In the genomic region with DNA sequence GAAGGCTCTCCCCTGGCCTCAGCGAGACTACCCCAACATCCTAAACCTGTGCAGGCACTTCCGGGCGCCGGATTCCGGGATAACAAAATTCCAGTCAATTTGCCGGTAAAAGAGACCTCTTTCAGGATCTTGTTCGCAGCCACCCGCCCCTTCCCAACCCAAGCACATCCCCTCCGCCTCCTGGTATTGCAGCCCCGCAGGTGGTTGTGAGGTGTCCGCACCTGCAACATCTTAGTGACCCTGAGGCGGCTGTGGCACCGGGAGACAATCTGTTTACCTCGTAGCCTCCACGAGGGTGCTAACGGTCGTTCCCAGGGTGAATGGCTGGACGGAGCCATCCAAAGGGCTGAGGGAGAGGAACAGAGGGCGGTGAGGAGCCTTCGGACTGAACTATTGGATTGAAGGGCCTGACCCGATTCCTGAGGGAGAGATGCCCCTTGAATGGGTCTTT, we compare ENCODE assay signal across 8 cellular contexts. TPM values are rescaled to one million over a fixed set of nuclear protein-coding genes. Genes with fewer than 3 reads are reported as not detected.
DNase-seq lines count a peak whose midpoint lies in the region; ATAC-seq and TF ChIP-seq lines count a peak whose summit lies in the region.

No MANE protein-coding gene starts in this region.

- ATAC-seq in CD8-positive, alpha-beta T cell = no peak

- peaks cover 6% of the 10 kb centered on the region for H3K4me1 ChIP-seq in CD8-positive, alpha-beta T cell (ENCODE audit: insufficient read depth, low read length)
- peaks cover 6% of the 10 kb centered on the region for H3K4me1 ChIP-seq in ectodermal cell (ENCODE audit: control insufficient read depth, insufficient read depth, low read length)

- TF ChIP-seq CTCF in CD8-positive, alpha-beta T cell (IDR thresholded peaks at IDR 0.05) = no peak
- no peak for TF ChIP-seq CTCF in neural crest cell (conservative IDR thresholded peaks at IDR 0.05)

- no peak overlapping the region for H3K27ac Mint-ChIP-seq in CD8-positive, alpha-beta T cell
- no peak overlapping the region for H3K27ac Mint-ChIP-seq in neural crest cell (ENCODE audit: unreplicated experiment)

- CTCF ChIA-PET in CD8-positive, alpha-beta T cell (lab: Charles Lee) = no interaction called here

- no peaks in the 10 kb centered on the region for H3K36me3 ChIP-seq in CD8-positive, alpha-beta T cell (ENCODE audit: insufficient read depth, low read length)
- no peaks in the 10 kb centered on the region for H3K36me3 ChIP-seq in ectodermal cell (ENCODE audit: control insufficient read depth, insufficient read depth, low read length)

- peak overlapping the region; percentile 58 for H3K4me3 Mint-ChIP-seq in CD8-positive, alpha-beta T cell
- peak overlapping the region; percentile 70 for H3K4me3 Mint-ChIP-seq in neural crest cell

- POLR2A ChIA-PET in CD8-positive, alpha-beta T cell (lab: Charles Lee) = no interaction called here

- peaks cover 43% of the 10 kb centered on the region for H3K27me3 Mint-ChIP-seq in CD8-positive, alpha-beta T cell (ENCODE audit: low read depth)
- peaks cover 59% of the 10 kb centered on the region for H3K27me3 Mint-ChIP-seq in neural crest cell (ENCODE audit: low read depth)

- no peak overlapping the region for H3K4me3 ChIP-seq in CD8-positive, alpha-beta T cell (ENCODE audit: low read depth, low read length)
- peak overlapping the region; percentile 42 for H3K4me3 ChIP-seq in ectodermal cell (ENCODE audit: insufficient read depth, low read depth, low read length)

- H3K9me3 Mint-ChIP-seq in CD8-positive, alpha-beta T cell = no peaks in the 10 kb centered on the region
- no peaks in the 10 kb centered on the region for H3K9me3 Mint-ChIP-seq in neural crest cell

- intact Hi-C loops in CD8-positive, alpha-beta T cell (cut with DNase I, micrococcal nuclease) = no loop called here

- 5 to 6% methylated on average over 21 of the region's 21 CpGs for WGBS in ectodermal cell, 2 experiments

- H3K27me3 ChIP-seq in CD8-positive, alpha-beta T cell (ENCODE audit: insufficient read depth, low read length) = peaks cover 34% of the 10 kb centered on the region
- H3K27me3 ChIP-seq in ectodermal cell (ENCODE audit: control insufficient read depth, insufficient read depth, low read length, poor library complexity, severe bottlenecking) = peaks cover 70% of the 10 kb centered on the region

- H3K4me1 Mint-ChIP-seq in CD8-positive, alpha-beta T cell (ENCODE audit: low read depth) = peaks cover 11% of the 10 kb centered on the region
- H3K4me1 Mint-ChIP-seq in neural crest cell = peaks cover 5% of the 10 kb centered on the region

- no peak for DNase-seq in CD8-positive, alpha-beta T cell
- DNase-seq in NCI-H345 (lab: John Stamatoyannopoulos, UW) (peak; percentile 55), neural crest cell (ENCODE audit: low read depth, low spot score) (no peak), medulla oblongata (ENCODE audit: extremely low spot score) (no peak), superior temporal gyrus (ENCODE audit: extremely low spot score) (no peak), DMS153 treated with DMSO at 0.1 percent for 48 hours (lab: John Stamatoyannopoulos, UW; ENCODE audit: unreplicated experiment) (no peak), activated gamma-delta T cell (lab: John Stamatoyannopoulos, UW) (no peak)

- no peaks in the 10 kb centered on the region for H3K9me3 ChIP-seq in CD8-positive, alpha-beta T cell (ENCODE audit: low read length)
- no peaks in the 10 kb centered on the region for H3K9me3 ChIP-seq in ectodermal cell (ENCODE audit: control insufficient read depth, low read length)

- H3K27ac ChIP-seq in CD8-positive, alpha-beta T cell (ENCODE audit: low read depth, low read length) = no peak overlapping the region
- no peak overlapping the region for H3K27ac ChIP-seq in ectodermal cell (ENCODE audit: insufficient read depth, low read depth, low read length, poor library complexity, severe bottlenecking)

- no peaks in the 10 kb centered on the region for H3K36me3 Mint-ChIP-seq in CD8-positive, alpha-beta T cell
- no peaks in the 10 kb centered on the region for H3K36me3 Mint-ChIP-seq in neural crest cell (ENCODE audit: low read depth)

RNA-seq across cellular contexts. Expression of gene NR5A2, which starts 2.1 kb away (rescaled TPM):
- not detected for total RNA-seq in CD8-positive, alpha-beta T cell
- polyA plus RNA-seq in ectodermal cell (2013, experiment 1 of 4) = 0.15 TPM
- 0.05 TPM for polyA plus RNA-seq in ectodermal cell (2013, experiment 2 of 4)
- polyA plus RNA-seq in ectodermal cell (2013, experiment 3 of 4) = 0.27 TPM
- polyA plus RNA-seq in ectodermal cell (2013, experiment 4 of 4) = 0.20 TPM
- not detected in 2 replicates for total RNA-seq in neural crest cell
